Comparison of ENCODE assay signal across 18 cellular contexts in genomic region chr12:32532951-32533350, GRCh38.
A peak's percentile ranks its signal among the peaks of the same experiment; 100 is the strongest.
DNase-seq lines count a peak whose midpoint lies in the region; ATAC-seq, FAIRE-seq and TF ChIP-seq lines count a peak whose summit lies in the region.
"Had no signal": no experiment of that assay in that cellular context is flagged by ENCODE, and none has a peak within 500 bp of the region (broad histone marks: within the 10 kb centered on the region; RNA-seq: fewer than 3 reads in every experiment).

No MANE protein-coding gene starts in this region.

- DNase-seq in left ventricle myocardium inferior (no peak), left ventricle myocardium superior (no peak), astrocyte (ENCODE audit: low read depth) (no peak), aorta (no peak), T-cell (no peak), NCI-H748 (lab: John Stamatoyannopoulos, UW; ENCODE audit: unreplicated experiment) (no peak)
- DNase-seq: activated CD4-positive, alpha-beta T cell treated with anti-CD3 and anti-CD28 coated beads for 4 hours; activated T-cell treated with anti-CD3 and anti-CD28 coated beads for 4 hours; COR-L47; left colon; naive thymus-derived CD4-positive, alpha-beta T cell; NCI-H1048; NCI-H446; stimulated activated CD4-positive, alpha-beta T cell treated with anti-CD3 and anti-CD28 coated beads, Interleukin-4, amount 100 ng/mL, for 1 hour had no signal

- no peak overlapping the region for H3K4me2 ChIP-seq in astrocyte (ENCODE audit: low read length)

- no peak overlapping the region for H3K9ac ChIP-seq in astrocyte (ENCODE audit: low read length)

- H3K27ac Mint-ChIP-seq in astrocyte (ENCODE audit: unreplicated experiment) (no peak overlapping the region), T-cell (no peak overlapping the region)
- H3K27ac Mint-ChIP-seq: naive thymus-derived CD4-positive, alpha-beta T cell had no signal

- H2AFZ ChIP-seq in astrocyte (ENCODE audit: low read depth, low read length), result no peak overlapping the region

- H3K4me1 Mint-ChIP-seq in astrocyte (ENCODE audit: low read depth, unreplicated experiment), result peaks cover 25% of the 10 kb centered on the region
- peaks cover 11 to 17% (median 17%) of the 10 kb centered on the region in 3 donors for H3K4me1 Mint-ChIP-seq in T-cell

- no peak overlapping the region for H3K4me3 Mint-ChIP-seq in astrocyte (ENCODE audit: unreplicated experiment)
- H3K4me3 Mint-ChIP-seq in T-cell, result no peak overlapping the region
- H3K4me3 Mint-ChIP-seq: naive thymus-derived CD4-positive, alpha-beta T cell had no signal

- H3K4me1 ChIP-seq in left ventricle myocardium inferior (peaks cover 57% of the 10 kb centered on the region), astrocyte (ENCODE audit: insufficient read depth, low read length) (peaks cover 5% of the 10 kb centered on the region), neutrophil (ENCODE audit: control insufficient read depth in 1 of 2, insufficient read depth in 1 of 2, low read depth in 1 of 2, low read length in 1 of 2) (peaks cover 37 to 49% of the 10 kb centered on the region in 2 experiments), aorta (ENCODE audit: control insufficient read depth in 1 of 2, insufficient read depth in 2 of 2, low read length in 2 of 2) (peaks cover 0 to 5% of the 10 kb centered on the region in 2 donors)

- CTCF ChIA-PET in T-cell (lab: Charles Lee), result no interaction called here

- H3K9me3 Mint-ChIP-seq in astrocyte (ENCODE audit: unreplicated experiment), result no peaks in the 10 kb centered on the region
- no peaks in the 10 kb centered on the region for H3K9me3 Mint-ChIP-seq in T-cell

- H3K36me3 ChIP-seq in left ventricle myocardium inferior (no peaks in the 10 kb centered on the region), astrocyte (ENCODE audit: insufficient read depth, low read length) (no peaks in the 10 kb centered on the region), neutrophil (peaks cover 7% of the 10 kb centered on the region), aorta (ENCODE audit: control insufficient read depth in 1 of 2, insufficient read depth in 2 of 2, low read length in 1 of 2) (no peaks in the 10 kb centered on the region)
- H3K36me3 ChIP-seq: right atrium auricular region had no signal

- no peak for FAIRE-seq in astrocyte (lab: Jason Lieb, UNC)

- H3K27me3 ChIP-seq in left ventricle myocardium inferior (ENCODE audit: low read depth) (no peaks in the 10 kb centered on the region), astrocyte (ENCODE audit: insufficient read depth, low read length) (no peaks in the 10 kb centered on the region), neutrophil (no peaks in the 10 kb centered on the region), aorta (ENCODE audit: control insufficient read depth in 1 of 2, insufficient read depth in 2 of 2, low read length in 1 of 2) (no peaks in the 10 kb centered on the region)
- H3K27me3 ChIP-seq: right atrium auricular region had no signal

- POLR2A ChIA-PET in T-cell (lab: Charles Lee), result interaction anchor here in 1 of 2 donors (0.6 kb wide), 1 partner anchor 587 kb away, joined by 3 read pairs; no protein-coding TSS in a partner anchor

- TF ChIP-seq CTCF in left ventricle myocardium inferior (IDR thresholded peaks at IDR 0.05; ENCODE audit: borderline replicate concordance), result no peak
- no peak for TF ChIP-seq CTCF in astrocyte (IDR thresholded peaks at IDR 0.05; ENCODE audit: insufficient read depth, low read depth, low read length)
- TF ChIP-seq CTCF in neutrophil (IDR thresholded peaks at IDR 0.05), result no peak

- intact Hi-C loops in left ventricle myocardium inferior (cut with micrococcal nuclease), result loop anchor here (10.0 kb wide), 1 partner anchor 78 kb away; no protein-coding TSS in a partner anchor
- intact Hi-C loops in left ventricle myocardium superior (cut with micrococcal nuclease), result no loop called here
- intact Hi-C loops in aorta (cut with DNase I), result loop anchor here in 1 of 2 donors (10.0 kb wide), 1 partner anchor 142 kb away; the partner anchor contains the start of gene DNM1L

- H3K27ac ChIP-seq in left ventricle myocardium inferior (replicated peaks), result peak overlapping the region; percentile 84
- H3K27ac ChIP-seq in astrocyte (ENCODE audit: low read depth, low read length), result peak overlapping the region; percentile 84
- peak overlapping the region; percentile 41 for H3K27ac ChIP-seq in neutrophil
- H3K27ac ChIP-seq in aorta (ENCODE audit: low read depth in 1 of 2, low read length in 2 of 2), result peak overlapping the region; percentile 26 to 79

- no peak overlapping the region for H3K4me3 ChIP-seq in left ventricle myocardium inferior
- no peak overlapping the region for H3K4me3 ChIP-seq in astrocyte (ENCODE audit: insufficient read depth, low read depth, low read length)
- no peak overlapping the region for H3K4me3 ChIP-seq in neutrophil (ENCODE audit: low read depth in 1 of 2, low read length in 1 of 2)
- no peak overlapping the region for H3K4me3 ChIP-seq in aorta (ENCODE audit: low read length in 2 of 2)

- ATAC-seq in left ventricle myocardium superior (no peak), aorta (ENCODE audit: low FRiP score) (no peak), GM21619 (IDR thresholded peaks at IDR 0.05; ENCODE audit: unreplicated experiment) (no peak), T-cell (replicated peaks in 1 of 4) (no peak)
- ATAC-seq: naive thymus-derived CD4-positive, alpha-beta T cell; Panc1 had no signal

- H3K27me3 Mint-ChIP-seq in astrocyte (ENCODE audit: low read depth, unreplicated experiment) (no peaks in the 10 kb centered on the region), T-cell (peaks cover 5 to 6% of the 10 kb centered on the region in 2 donors)

- H3K36me3 Mint-ChIP-seq in astrocyte (ENCODE audit: low read depth, unreplicated experiment), result no peaks in the 10 kb centered on the region
- H3K36me3 Mint-ChIP-seq in T-cell, result no peaks in the 10 kb centered on the region
- H3K36me3 Mint-ChIP-seq: naive thymus-derived CD4-positive, alpha-beta T cell had no signal

- H3K9me3 ChIP-seq in left ventricle myocardium inferior (replicated peaks) (no peaks in the 10 kb centered on the region), astrocyte (ENCODE audit: insufficient read depth, low read depth, low read length) (no peaks in the 10 kb centered on the region), neutrophil (no peaks in the 10 kb centered on the region), aorta (ENCODE audit: control insufficient read depth, low read length) (no peaks in the 10 kb centered on the region)
- H3K9me3 ChIP-seq: right atrium auricular region had no signal

- peaks cover 8% of the 10 kb centered on the region for H4K20me1 ChIP-seq in astrocyte (ENCODE audit: insufficient read depth, low read length)

- H3K79me2 ChIP-seq in astrocyte (ENCODE audit: insufficient read depth, low read length), result peaks cover 33% of the 10 kb centered on the region
